Comparison of ENCODE assay signal across 26 cellular contexts in genomic region chr15:48425051-48425450, GRCh38.
DNase-seq lines count a peak whose midpoint lies in the region; ATAC-seq and TF ChIP-seq lines count a peak whose summit lies in the region.
"Had no signal": no experiment of that assay in that cellular context is flagged by ENCODE, and none has a peak within 500 bp of the region (broad histone marks: within the 10 kb centered on the region; RNA-seq: fewer than 3 reads in every experiment).

No MANE protein-coding gene starts in this region.

- no peak overlapping the region for H2BK20ac ChIP-seq in IMR-90 (ENCODE audit: low read depth, low read length)

- no peak for TF ChIP-seq RAD21 in IMR-90 (IDR thresholded peaks at IDR 0.05; ENCODE audit: low read length)

- H3K4me1 ChIP-seq in IMR-90 (ENCODE audit: control insufficient read depth, insufficient read depth, low read length) (peaks cover 15% of the 10 kb centered on the region), mesendoderm (ENCODE audit: control insufficient read depth, low read depth, low read length) (peaks cover 7% of the 10 kb centered on the region), vagina (no peaks in the 10 kb centered on the region), left ventricle myocardium inferior (peaks cover 10% of the 10 kb centered on the region)
- H3K4me1 ChIP-seq: A549 had no signal

- no peak overlapping the region for H2AFZ ChIP-seq in IMR-90 (replicated peaks; ENCODE audit: low read length, poor library complexity)
- H2AFZ ChIP-seq: GM23338 had no signal

- H3K9me3 ChIP-seq in IMR-90 (ENCODE audit: control insufficient read depth, insufficient read depth, low read length) (no peaks in the 10 kb centered on the region), vagina (no peaks in the 10 kb centered on the region), left ventricle myocardium inferior (replicated peaks) (no peaks in the 10 kb centered on the region)
- H3K9me3 ChIP-seq: A549, MG63, SJSA1 had no signal

- H2BK15ac ChIP-seq in IMR-90 (ENCODE audit: low read depth, low read length): no peak overlapping the region
- H2BK15ac ChIP-seq in mesendoderm (replicated peaks; ENCODE audit: low read depth): no peak overlapping the region

- in situ Hi-C loops in IMR-90 (cut with MboI; ENCODE audit: low sequenced_read_pairs): no loop called here

- H2AK5ac ChIP-seq in IMR-90 (ENCODE audit: low read depth, low read length) (no peak overlapping the region), mesendoderm (ENCODE audit: low read length) (no peak overlapping the region)

- H4K8ac ChIP-seq in IMR-90 (ENCODE audit: low read depth in 2 of 2, low read length in 2 of 2) (no peak overlapping the region), mesendoderm (ENCODE audit: low read depth, low read length) (no peak overlapping the region)

- intact Hi-C loops in IMR-90 (cut with micrococcal nuclease): loop anchor here (10.0 kb wide), 1 partner anchor 220 kb away; the partner anchor contains the start of gene FBN1
- intact Hi-C loops in dorsolateral prefrontal cortex (cut with DNase I): no loop called here
- intact Hi-C loops in vagina (cut with DNase I): no loop called here
- intact Hi-C loops in left ventricle myocardium inferior (cut with micrococcal nuclease): no loop called here

- no TSS peak for BruUV-seq in IMR-90 (replicated peaks; lab: Mats Ljungman, UMichigan)

- H3K14ac ChIP-seq in IMR-90 (replicated peaks; ENCODE audit: low read depth, low read length): peak overlapping the region; percentile 6; the same call in 1 of the 2 replicates

- no peak overlapping the region for H3K56ac ChIP-seq in IMR-90 (ENCODE audit: extremely low read depth, insufficient read depth, low read length)
- no peak overlapping the region for H3K56ac ChIP-seq in mesendoderm (ENCODE audit: low read length)

- H3K27ac ChIP-seq in IMR-90 (ENCODE audit: insufficient read depth, low read length) (peak overlapping the region; percentile 20; the same call in 1 of the 2 replicates), dorsolateral prefrontal cortex (peak overlapping the region in 49 of 59 donors; percentile 8 to 84 (median 59)), mesendoderm (ENCODE audit: low read depth, low read length) (no peak overlapping the region), temporal lobe (ENCODE audit: low read depth, low read length) (peak overlapping the region; percentile 53), vagina (no peak overlapping the region), left ventricle myocardium inferior (replicated peaks) (no peak overlapping the region)
- H3K27ac ChIP-seq: A549, SJSA1 had no signal

- POLR2A ChIA-PET in IMR-90 (lab: Charles Lee; ENCODE audit: unreplicated experiment): interaction anchor here (0.6 kb wide), 1 partner anchor 23 kb away, joined by 3 read pairs; no protein-coding TSS in a partner anchor

- H3K18ac ChIP-seq in IMR-90 (ENCODE audit: low read depth, low read length) (no peak overlapping the region), mesendoderm (ENCODE audit: low read length) (no peak overlapping the region)

- H2BK120ac ChIP-seq in IMR-90 (ENCODE audit: low read depth, low read length): no peak overlapping the region
- no peak overlapping the region for H2BK120ac ChIP-seq in mesendoderm (ENCODE audit: low read depth, low read length)

- no peak overlapping the region for H4K91ac ChIP-seq in IMR-90 (ENCODE audit: insufficient read depth, low read depth, low read length)

- H4K5ac ChIP-seq in IMR-90 (ENCODE audit: low read depth, low read length) (no peak overlapping the region), mesendoderm (ENCODE audit: low read length) (no peak overlapping the region)

- DNase-seq in IMR-90: no peak
- DNase-seq in dorsolateral prefrontal cortex: no peak
- peak; percentile 21 for DNase-seq in mesendoderm
- no peak for DNase-seq in AG08395 (ENCODE audit: low spot score)
- no peak for DNase-seq in vagina (ENCODE audit: extremely low spot score in 2 of 2)
- no peak for DNase-seq in left ventricle myocardium inferior
- DNase-seq: C1 segment of cervical spinal cord; CD4-positive, alpha-beta memory T cell; COR-L47; DMS53; H9; KBM-7; MG63; NCI-H1105 treated with DMSO at 0.1 percent for 48 hours; NCI-H1694; NCI-H2029 treated with DMSO at 0.1 percent for 48 hours; NCI-H446 treated with DMSO at 0.1 percent for 48 hours; NCI-H526; NCI-H82; NK-92 treated with Interleukin-12 subunit alpha and Interleukin-12 subunit beta, amount 100 ng/mL, for 24 hours; PC-3 had no signal

- H3K4ac ChIP-seq in IMR-90 (ENCODE audit: low read depth, low read length) (no peak overlapping the region), mesendoderm (ENCODE audit: low read depth, low read length) (no peak overlapping the region)

- dilution Hi-C loops in IMR-90 (cut with HindIII; ENCODE audit: low sequenced_read_pairs, unreplicated experiment): no loop called here

- H3K23ac ChIP-seq in IMR-90 (ENCODE audit: low read depth, low read length) (peak overlapping the region; percentile 2; the same call in 1 of the 2 replicates), mesendoderm (ENCODE audit: low read length) (no peak overlapping the region)

- TF ChIP-seq POLR2A in IMR-90 (IDR thresholded peaks at IDR 0.05; ENCODE audit: low read depth, low read length) (no peak), vagina (IDR thresholded peaks at IDR 0.05) (no peak)

- WGBS in IMR-90 (ENCODE audit: extremely low coverage in 2 of 2, insufficient read length in 1 of 2), 2 experiments: no CpG with 5 or more reads among the region's 2 CpGs
- no CpG with 5 or more reads among the region's 2 CpGs for WGBS in mesendoderm (ENCODE audit: extremely low coverage, insufficient coverage, low lambda C conversion rate)

- H3K9ac ChIP-seq in IMR-90 (ENCODE audit: low read depth, low read length): no peak overlapping the region
- no peak overlapping the region for H3K9ac ChIP-seq in mesendoderm (ENCODE audit: low read length)

- H3K4me2 ChIP-seq in IMR-90 (ENCODE audit: low read depth, low read length) (no peak overlapping the region), mesendoderm (ENCODE audit: low read length) (no peak overlapping the region)
- H3K4me2 ChIP-seq: A549, GM23338 had no signal

- no peak overlapping the region for H2AK9ac ChIP-seq in IMR-90 (replicated peaks; ENCODE audit: low read depth, low read length, poor library complexity)

- no peak for TF ChIP-seq CTCF in IMR-90 (conservative IDR thresholded peaks at IDR 0.05; ENCODE audit: low read depth, low read length)
- TF ChIP-seq CTCF in dorsolateral prefrontal cortex (IDR thresholded peaks at IDR 0.05 in 54 of 56, conservative IDR thresholded peaks at IDR 0.05 in 2 of 56; ENCODE audit: low read depth in 1 of 56, partially characterized antibody in 56 of 56): no peak
- TF ChIP-seq CTCF in vagina (IDR thresholded peaks at IDR 0.05): no peak
- TF ChIP-seq CTCF in left ventricle myocardium inferior (IDR thresholded peaks at IDR 0.05; ENCODE audit: borderline replicate concordance): no peak

- no peaks in the 10 kb centered on the region for H3K79me2 ChIP-seq in mesendoderm (ENCODE audit: control insufficient read depth, insufficient read depth, low read length)

- no peak for ATAC-seq in IMR-90 (ENCODE audit: low read depth)
- ATAC-seq: A549, GM23338, Right ventricle myocardium inferior had no signal

- H3K9me1 ChIP-seq in IMR-90 (ENCODE audit: insufficient read depth, low read length): peaks cover 9% of the 10 kb centered on the region

- no peaks in the 10 kb centered on the region for H4K20me1 ChIP-seq in IMR-90 (ENCODE audit: insufficient read depth, low read length)

- H2BK5ac ChIP-seq in IMR-90 (ENCODE audit: low read depth, low read length, poor library complexity, severe bottlenecking) (no peak overlapping the region), mesendoderm (ENCODE audit: low read length) (no peak overlapping the region)

- no peak overlapping the region for H3K4me3 ChIP-seq in IMR-90 (ENCODE audit: insufficient read depth, low read depth, low read length)
- H3K4me3 ChIP-seq in dorsolateral prefrontal cortex: no peak overlapping the region
- H3K4me3 ChIP-seq in mesendoderm (ENCODE audit: low read length): no peak overlapping the region
- H3K4me3 ChIP-seq in vagina: no peak overlapping the region
- no peak overlapping the region for H3K4me3 ChIP-seq in left ventricle myocardium inferior
- H3K4me3 ChIP-seq: A549, GM23338, MG63, SJSA1 had no signal

- peaks cover 13 to 43% of the 10 kb centered on the region in 2 experiments for H3K79me1 ChIP-seq in IMR-90 (ENCODE audit: low read depth in 1 of 2, low read length in 2 of 2)
- no peaks in the 10 kb centered on the region for H3K79me1 ChIP-seq in mesendoderm (ENCODE audit: low read length)

- H3K27me3 ChIP-seq in IMR-90 (ENCODE audit: control insufficient read depth, insufficient read depth, low read length) (no peaks in the 10 kb centered on the region), dorsolateral prefrontal cortex (no peaks in the 10 kb centered on the region), mesendoderm (ENCODE audit: insufficient read depth, low read length, poor library complexity) (no peaks in the 10 kb centered on the region), vagina (no peaks in the 10 kb centered on the region), left ventricle myocardium inferior (ENCODE audit: low read depth) (no peaks in the 10 kb centered on the region)
- H3K27me3 ChIP-seq: MG63, SJSA1 had no signal

- H3K36me3 ChIP-seq in IMR-90 (ENCODE audit: control insufficient read depth, insufficient read depth, low read length) (peaks cover 55% of the 10 kb centered on the region), mesendoderm (ENCODE audit: control insufficient read depth, insufficient read depth, low read length) (no peaks in the 10 kb centered on the region), vagina (peaks cover 0 to 30% of the 10 kb centered on the region in 2 donors), left ventricle myocardium inferior (peaks cover 82% of the 10 kb centered on the region)

- CTCF ChIA-PET in IMR-90 (lab: Yijun Ruan, JAX): interaction anchor here (0.6 kb wide), 1 partner anchor 323 kb away, joined by 3 read pairs; no protein-coding TSS in a partner anchor

TF ChIP-seq in IMR-90, 13 proteins besides CTCF, POLR2A, EP300 and RAD21 (continues in another document):
- no peak for TF ChIP-seq NFE2L2 (IDR thresholded peaks at IDR 0.05; ENCODE audit: low read depth, low read length)
- no peak for TF ChIP-seq SMC3 (IDR thresholded peaks at IDR 0.05; ENCODE audit: low read depth, low read length)
- no peak for TF ChIP-seq CHD1 (IDR thresholded peaks at IDR 0.05; ENCODE audit: low read depth, low read length)
- no peak for TF ChIP-seq MXI1 (IDR thresholded peaks at IDR 0.05; ENCODE audit: borderline replicate concordance, low read depth, low read length)
- TF ChIP-seq USF2 (IDR thresholded peaks at IDR 0.05; ENCODE audit: low read depth, low read length): no peak
- no peak for TF ChIP-seq BHLHE40 (IDR thresholded peaks at IDR 0.05; ENCODE audit: low read depth, low read length)
- no peak for TF ChIP-seq CEBPB (IDR thresholded peaks at IDR 0.05; ENCODE audit: low read depth, low read length)

Comparison
In these comparisons a context has a peak if more than half of its experiments do, and no peak if none do; other contexts are left out.
1. H3K27ac ChIP-seq: peak in IMR-90 (single experiment), dorsolateral prefrontal cortex (49 of 59) and temporal lobe (single experiment); none in mesendoderm (single experiment), vagina (single experiment) and left ventricle myocardium inferior (single experiment).